ENCODE assay signal across 11 cellular contexts in genomic region chr14:68308695-68309094, GRCh38.
DNase-seq lines count a peak whose midpoint lies in the region; ATAC-seq and TF ChIP-seq lines count a peak whose summit lies in the region.
"Had no signal": no experiment of that assay in that cellular context is flagged by ENCODE, and none has a peak within 500 bp of the region (broad histone marks: within the 10 kb centered on the region; RNA-seq: fewer than 3 reads in every experiment).

No MANE protein-coding gene starts in this region.

- H4K5ac ChIP-seq in mesendoderm (ENCODE audit: low read length) = no peak overlapping the region

- no peaks in the 10 kb centered on the region for H4K20me1 ChIP-seq in PC-9 (ENCODE audit: insufficient read depth)

- no peak overlapping the region for H3K56ac ChIP-seq in mesendoderm (ENCODE audit: low read length)

- no peaks in the 10 kb centered on the region for H3K27me3 ChIP-seq in PC-9 (ENCODE audit: insufficient read depth, low read depth)
- no peaks in the 10 kb centered on the region for H3K27me3 ChIP-seq in mesendoderm (ENCODE audit: insufficient read depth, low read length, poor library complexity)

- TF ChIP-seq CTCF in AG10803 (conservative IDR thresholded peaks at IDR 0.05; ENCODE audit: low read length) (no peak), PC-9 (conservative IDR thresholded peaks at IDR 0.05) (no peak), fibroblast of villous mesenchyme (IDR thresholded peaks at IDR 0.05; ENCODE audit: insufficient read depth, low read depth, low read length) (no peak), progenitor cell of endocrine pancreas (IDR thresholded peaks at IDR 0.05; ENCODE audit: unreplicated experiment) (no peak)

- H2AK5ac ChIP-seq in mesendoderm (ENCODE audit: low read length) = no peak overlapping the region

- H3K27ac ChIP-seq in PC-9 (peak overlapping the region; percentile 95), mesendoderm (ENCODE audit: low read depth, low read length) (no peak overlapping the region)

- ATAC-seq in activated CD4-positive, CD25-positive, alpha-beta regulatory T cell treated with anti-CD3 and anti-CD28 coated beads, Interleukin-2, amount 50 U/mL, for 24 hours = no peak

- H3K79me2 ChIP-seq in PC-9 (ENCODE audit: low read depth) = no peaks in the 10 kb centered on the region
- no peaks in the 10 kb centered on the region for H3K79me2 ChIP-seq in mesendoderm (ENCODE audit: control insufficient read depth, insufficient read depth, low read length)

- H2BK5ac ChIP-seq in mesendoderm (ENCODE audit: low read length) = no peak overlapping the region

- WGBS in mesendoderm (ENCODE audit: extremely low coverage, insufficient coverage, low lambda C conversion rate) = no CpG with 5 or more reads among the region's 3 CpGs

- no peak overlapping the region for H2AFZ ChIP-seq in PC-9

- no peaks in the 10 kb centered on the region for H3K9me2 ChIP-seq in PC-9 (ENCODE audit: insufficient read depth)

- DNase-seq in AG10803 (ENCODE audit: low read depth) = peak; percentile 62
- no peak for DNase-seq in PC-9
- peak; percentile 37 for DNase-seq in fibroblast of villous mesenchyme (ENCODE audit: low read depth)
- DNase-seq in progenitor cell of endocrine pancreas (ENCODE audit: low spot score, unreplicated experiment) = no peak
- no peak for DNase-seq in mesendoderm
- DNase-seq in D341Med (ENCODE audit: low spot score) = no peak
- no peak for DNase-seq in cerebellum (ENCODE audit: low spot score)
- DNase-seq: activated CD8-positive, alpha-beta memory T cell treated with anti-CD3 and anti-CD28 coated beads for 24 hours; NCI-H1092 had no signal

- no peak overlapping the region for H3K23ac ChIP-seq in mesendoderm (ENCODE audit: low read length)

- CTCF ChIA-PET in PC-9 (lab: Charles Lee) = interaction anchor here (0.7 kb wide), 1 partner anchor 59 kb away, joined by 8 read pairs; no protein-coding TSS in a partner anchor

- intact Hi-C loops in PC-9 (cut with micrococcal nuclease; ENCODE audit: unreplicated experiment) = loop anchor here (5.0 kb wide), 1 partner anchor 56 kb away; no protein-coding TSS in a partner anchor

- no peak overlapping the region for H3K4ac ChIP-seq in mesendoderm (ENCODE audit: low read depth, low read length)

- H3K79me1 ChIP-seq in mesendoderm (ENCODE audit: low read length) = no peaks in the 10 kb centered on the region

- H3K4me3 ChIP-seq in AG10803 (ENCODE audit: low read length) = no peak overlapping the region
- no peak overlapping the region for H3K4me3 ChIP-seq in PC-9
- no peak overlapping the region for H3K4me3 ChIP-seq in fibroblast of villous mesenchyme (ENCODE audit: low read depth, low read length)
- no peak overlapping the region for H3K4me3 ChIP-seq in mesendoderm (ENCODE audit: low read length)

- H3K4me1 Mint-ChIP-seq in progenitor cell of endocrine pancreas (ENCODE audit: low read depth) = peaks cover 57% of the 10 kb centered on the region

- H3K36me3 ChIP-seq in PC-9 (ENCODE audit: low read depth) = no peaks in the 10 kb centered on the region
- H3K36me3 ChIP-seq in mesendoderm (ENCODE audit: control insufficient read depth, insufficient read depth, low read length) = no peaks in the 10 kb centered on the region

- no peaks in the 10 kb centered on the region for H3K36me3 Mint-ChIP-seq in progenitor cell of endocrine pancreas (ENCODE audit: insufficient read depth)

- POLR2A ChIA-PET in PC-9 (lab: Charles Lee; ENCODE audit: unreplicated experiment) = interaction anchor here (0.6 kb wide), 1 partner anchor 75 kb away, joined by 11 read pairs; no protein-coding TSS in a partner anchor

- peaks cover 52% of the 10 kb centered on the region for H3F3A ChIP-seq in PC-9 (ENCODE audit: insufficient read depth, low read depth)

- no peak overlapping the region for H4K8ac ChIP-seq in mesendoderm (ENCODE audit: low read depth, low read length)

- no peaks in the 10 kb centered on the region for H3K27me3 Mint-ChIP-seq in progenitor cell of endocrine pancreas
- H3K27me3 Mint-ChIP-seq: activated naive CD8-positive, alpha-beta T cell had no signal

- peak overlapping the region; percentile 10 for H3K4me3 Mint-ChIP-seq in progenitor cell of endocrine pancreas (ENCODE audit: low read depth)
- H3K4me3 Mint-ChIP-seq: activated naive CD8-positive, alpha-beta T cell had no signal

- H3K27ac Mint-ChIP-seq in progenitor cell of endocrine pancreas = peak overlapping the region; percentile 95
- H3K27ac Mint-ChIP-seq: activated naive CD8-positive, alpha-beta T cell had no signal

- no peaks in the 10 kb centered on the region for H3K9me3 ChIP-seq in PC-9 (ENCODE audit: insufficient read depth, low read depth)

- no peak overlapping the region for H3K9ac ChIP-seq in mesendoderm (ENCODE audit: low read length)

- H2BK15ac ChIP-seq in mesendoderm (replicated peaks; ENCODE audit: low read depth) = no peak overlapping the region

- no peak overlapping the region for H2BK120ac ChIP-seq in mesendoderm (ENCODE audit: low read depth, low read length)

- H3K4me2 ChIP-seq in PC-9 = peak overlapping the region; percentile 70
- no peak overlapping the region for H3K4me2 ChIP-seq in mesendoderm (ENCODE audit: low read length)

- no peak overlapping the region for H3K18ac ChIP-seq in mesendoderm (ENCODE audit: low read length)

- no TSS peak for BruUV-seq in PC-9 (replicated peaks; lab: Mats Ljungman, UMichigan)

- no peaks in the 10 kb centered on the region for H3K9me3 Mint-ChIP-seq in progenitor cell of endocrine pancreas (ENCODE audit: low read depth)

- H3K4me1 ChIP-seq in PC-9 (replicated peaks; ENCODE audit: insufficient read depth) (peaks cover 66% of the 10 kb centered on the region), mesendoderm (ENCODE audit: control insufficient read depth, low read depth, low read length) (peaks cover 3% of the 10 kb centered on the region)

Comparison
In these comparisons a context has a peak if more than half of its experiments do, and no peak if none do; other contexts are left out.
1. DNase-seq: peak in AG10803 (single experiment) and fibroblast of villous mesenchyme (single experiment); none in PC-9 (0 of 2), progenitor cell of endocrine pancreas (single experiment), mesendoderm (single experiment), D341Med (single experiment) and cerebellum (single experiment).